8 cellular contexts compared by ENCODE assay signal in genomic region chr1:202744770-202745169, GRCh38. TPM values are rescaled to one million over a fixed set of nuclear protein-coding genes. Genes with fewer than 3 reads are reported as not detected.
"Had no signal": no experiment of that assay in that cellular context is flagged by ENCODE, and none has a peak within 500 bp of the region (broad histone marks: within the 10 kb centered on the region; RNA-seq: fewer than 3 reads in every experiment).

No MANE protein-coding gene starts in this region.

RNA-seq across cellular contexts. Expression of gene SYT2, which starts 34.5 kb away (rescaled TPM):
- total RNA-seq: OCI-LY7; PC-3; Right ventricle myocardium inferior; Right ventricle myocardium superior; RPMI7951; SJSA1; SK-MEL-5; T-helper 1 cell treated with Interleukin-12 subunit alpha and Interleukin-12 subunit beta and Interleukin-4 antibody, amounts not matched to agents 30 ng/mL and 1 ng/mL, for 36 hours had no signal
